12 cellular contexts compared by ENCODE assay signal in genomic region chr5:173868096-173868879, GRCh38. TPM values are rescaled to one million over a fixed set of nuclear protein-coding genes. Genes with fewer than 3 reads are reported as not detected.
A peak's percentile ranks its signal among the peaks of the same experiment; 100 is the strongest.
DNase-seq lines count a peak whose midpoint lies in the region; ATAC-seq, FAIRE-seq and TF ChIP-seq lines count a peak whose summit lies in the region.
"Had no signal": no experiment of that assay in that cellular context is flagged by ENCODE, and none has a peak within 500 bp of the region (broad histone marks: within the 10 kb centered on the region; RNA-seq: fewer than 3 reads in every experiment).

No MANE protein-coding gene starts in this region.

- H3K36me3 ChIP-seq in smooth muscle cell (ENCODE audit: low read depth): no peaks in the 10 kb centered on the region

- H3K4me1 ChIP-seq in smooth muscle cell (ENCODE audit: low read depth): no peaks in the 10 kb centered on the region

- peak overlapping the region; percentile 73 for H3K27ac Mint-ChIP-seq in neural crest cell (ENCODE audit: unreplicated experiment)
- H3K27ac Mint-ChIP-seq: activated CD4-positive, alpha-beta memory T cell treated with anti-CD3 and anti-CD28 coated beads, Interleukin-2, amount 10 ng/mL, durations not matched to agents 7 days and 5 days; activated naive CD4-positive, alpha-beta T cell treated with anti-CD3 and anti-CD28 coated beads, Interleukin-2, amount 50 U/mL, for 24 hours had no signal

- no peaks in the 10 kb centered on the region for H3K27me3 ChIP-seq in smooth muscle cell (ENCODE audit: low read depth)

- H3K9me3 Mint-ChIP-seq in neural crest cell: no peaks in the 10 kb centered on the region
- H3K9me3 Mint-ChIP-seq: activated CD4-positive, alpha-beta memory T cell treated with anti-CD3 and anti-CD28 coated beads, Interleukin-2, amount 10 ng/mL, durations not matched to agents 7 days and 5 days; activated naive CD4-positive, alpha-beta T cell treated with anti-CD3 and anti-CD28 coated beads, Interleukin-2, amount 50 U/mL, for 24 hours; naive B cell had no signal

- ATAC-seq in HG03439 (IDR thresholded peaks at IDR 0.05; ENCODE audit: unreplicated experiment): no peak

- no peaks in the 10 kb centered on the region for H3K27me3 Mint-ChIP-seq in neural crest cell (ENCODE audit: low read depth)

- H3K4me3 Mint-ChIP-seq in neural crest cell: no peak overlapping the region
- H3K4me3 Mint-ChIP-seq: activated CD4-positive, alpha-beta memory T cell treated with anti-CD3 and anti-CD28 coated beads, Interleukin-2, amount 10 ng/mL, durations not matched to agents 7 days and 5 days; activated naive CD4-positive, alpha-beta T cell treated with anti-CD3 and anti-CD28 coated beads, Interleukin-2, amount 50 U/mL, for 24 hours; naive B cell had no signal

- no peaks in the 10 kb centered on the region for H3K9me3 ChIP-seq in smooth muscle cell (replicated peaks; ENCODE audit: low read depth)

- no peak for FAIRE-seq in RCC 7860 (lab: Jason Lieb, UNC)
- FAIRE-seq: G401.6 had no signal

- H3K4me2 ChIP-seq in smooth muscle cell: no peak overlapping the region

- no peaks in the 10 kb centered on the region for H3K79me2 ChIP-seq in smooth muscle cell (ENCODE audit: low read depth)

- H3K9ac ChIP-seq in smooth muscle cell (ENCODE audit: low read depth): no peak overlapping the region

- H3K4me3 ChIP-seq in smooth muscle cell: no peak overlapping the region

- H2AFZ ChIP-seq in smooth muscle cell (ENCODE audit: low read depth): no peak overlapping the region

- WGBS in smooth muscle cell (ENCODE audit: low lambda C conversion rate): 49% methylated on average over 7 of the region's 7 CpGs

- H3K4me1 Mint-ChIP-seq in neural crest cell: peaks cover 31% of the 10 kb centered on the region
- H3K4me1 Mint-ChIP-seq: activated CD4-positive, alpha-beta memory T cell treated with anti-CD3 and anti-CD28 coated beads, Interleukin-2, amount 10 ng/mL, durations not matched to agents 7 days and 5 days; activated naive CD4-positive, alpha-beta T cell treated with anti-CD3 and anti-CD28 coated beads, Interleukin-2, amount 50 U/mL, for 24 hours had no signal

- TF ChIP-seq CTCF in neural crest cell (conservative IDR thresholded peaks at IDR 0.05) (no peak), GM10266 (IDR thresholded peaks at IDR 0.05; ENCODE audit: control insufficient read depth, insufficient read depth, low read depth, missing control alignments) (no peak), smooth muscle cell (IDR thresholded peaks at IDR 0.05; ENCODE audit: borderline replicate concordance, insufficient read depth, poor library complexity, severe bottlenecking) (no peak)

- H3K36me3 Mint-ChIP-seq in neural crest cell (ENCODE audit: low read depth): no peaks in the 10 kb centered on the region
- H3K36me3 Mint-ChIP-seq: activated naive CD4-positive, alpha-beta T cell treated with anti-CD3 and anti-CD28 coated beads, Interleukin-2, amount 50 U/mL, for 24 hours had no signal

- H3K27ac ChIP-seq in cingulate gyrus (ENCODE audit: low read depth, low read length) (peak overlapping the region; percentile 93), smooth muscle cell (ENCODE audit: low read depth) (no peak overlapping the region)

- no peaks in the 10 kb centered on the region for H4K20me1 ChIP-seq in smooth muscle cell (ENCODE audit: low read depth)

- DNase-seq in ELF-1 (ENCODE audit: low read depth, low spot score) (peak; percentile 80), RCC 7860 (ENCODE audit: low spot score) (peak; percentile 36), neural crest cell (ENCODE audit: low read depth, low spot score) (no peak), NCI-H345 (lab: John Stamatoyannopoulos, UW) (no peak), GM10266 (ENCODE audit: extremely low spot score) (no peak), smooth muscle cell (lab: John Stamatoyannopoulos, UW; ENCODE audit: unreplicated experiment) (no peak)
- DNase-seq: activated CD4-positive, alpha-beta memory T cell treated with anti-CD3 and anti-CD28 coated beads, Interleukin-2, amount 10 ng/mL, durations not matched to agents 7 days and 5 days; naive B cell had no signal

- no peaks in the 10 kb centered on the region for H3F3A ChIP-seq in smooth muscle cell (ENCODE audit: low read depth)

RNA-seq across cellular contexts. Expression of gene CPEB4, which starts 19.9 kb away (rescaled TPM):
- total RNA-seq in neural crest cell (11.0 and 11.3 TPM in 2 replicates), smooth muscle cell (30.7 and 38.5 TPM in 2 replicates)
- 5.1 and 8.0 TPM in 2 replicates for polyA plus RNA-seq in smooth muscle cell

Comparison
In these comparisons a context has a peak if more than half of its experiments do, and no peak if none do; other contexts are left out.
1. DNase-seq: peak in ELF-1 (single experiment) and RCC 7860 (single experiment); none in neural crest cell (single experiment), NCI-H345 (single experiment), GM10266 (single experiment) and smooth muscle cell (single experiment).